In the genomic region with DNA sequence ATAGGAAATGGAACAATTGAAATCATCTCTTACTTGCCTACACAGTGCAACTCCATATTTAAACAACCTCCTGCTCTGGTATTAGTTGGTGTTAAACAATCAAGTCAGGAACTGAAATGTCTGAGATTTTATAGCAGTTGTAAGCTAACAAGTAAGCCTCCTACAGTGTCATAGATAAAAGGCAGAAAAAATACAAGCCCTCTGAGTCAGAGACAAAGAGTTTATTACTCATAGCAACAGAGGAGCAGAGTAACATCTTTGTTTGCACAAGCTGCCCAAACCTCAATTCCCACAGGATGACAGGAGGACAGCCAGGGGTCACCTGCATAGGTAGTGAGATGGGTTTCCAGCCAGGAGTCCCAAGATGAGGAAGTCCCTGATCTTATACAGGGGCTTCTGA, we compare ENCODE assay signal across 8 cellular contexts.
A peak's percentile ranks its signal among the peaks of the same experiment; 100 is the strongest.
DNase-seq lines count a peak whose midpoint lies in the region; ATAC-seq lines count a peak whose summit lies in the region.

No MANE protein-coding gene starts in this region.

- no peaks in the 10 kb centered on the region for H3K9me3 Mint-ChIP-seq in activated T-cell treated with anti-CD3 and anti-CD28 coated beads, Interleukin-2, amount 50 U/mL, for 4 hours

- H3K9me3 ChIP-seq in muscle layer of colon (ENCODE audit: low read length), result no peaks in the 10 kb centered on the region

- H3K27me3 Mint-ChIP-seq in activated T-cell treated with anti-CD3 and anti-CD28 coated beads, Interleukin-2, amount 50 U/mL, for 4 hours (ENCODE audit: low read depth), result no peaks in the 10 kb centered on the region

- H3K36me3 ChIP-seq in muscle layer of colon (ENCODE audit: insufficient read depth, low read length), result no peaks in the 10 kb centered on the region

- H3K27ac ChIP-seq in muscle layer of colon (ENCODE audit: low read depth, low read length), result peak overlapping the region; percentile 56

- no peaks in the 10 kb centered on the region for H3K27me3 ChIP-seq in muscle layer of colon (ENCODE audit: control insufficient read depth in 1 of 2, insufficient read depth in 2 of 2, low read length in 2 of 2)

- H3K4me3 ChIP-seq in muscle layer of colon (ENCODE audit: low read depth in 1 of 2, low read length in 2 of 2), result no peak overlapping the region

- H3K9ac ChIP-seq in muscle layer of colon (ENCODE audit: low read length), result no peak overlapping the region

- DNase-seq in Ammon's horn (ENCODE audit: low spot score) (peak; percentile 13), HT-29 (ENCODE audit: low spot score) (peak; percentile 65), brain pericyte (ENCODE audit: low read depth, low spot score) (peak; percentile 53), cortex of kidney (lab: John Stamatoyannopoulos, UW) (no peak)
- no peak for DNase-seq in activated T-cell treated with anti-CD3 and anti-CD28 coated beads, Interleukin-2, amount 50 U/mL, for 4 hours

- peaks cover 33% of the 10 kb centered on the region for H3K4me1 ChIP-seq in muscle layer of colon (ENCODE audit: insufficient read depth, low read length)

- H3K4me1 Mint-ChIP-seq in activated T-cell treated with anti-CD3 and anti-CD28 coated beads, Interleukin-2, amount 50 U/mL, for 4 hours (ENCODE audit: low read depth), result no peaks in the 10 kb centered on the region

- H3K36me3 Mint-ChIP-seq in activated T-cell treated with anti-CD3 and anti-CD28 coated beads, Interleukin-2, amount 50 U/mL, for 4 hours (ENCODE audit: insufficient read depth), result no peaks in the 10 kb centered on the region

- H3K4me3 Mint-ChIP-seq in activated T-cell treated with anti-CD3 and anti-CD28 coated beads, Interleukin-2, amount 50 U/mL, for 4 hours, result no peak overlapping the region

- ATAC-seq in GM18502 (IDR thresholded peaks at IDR 0.05; ENCODE audit: poor library complexity, unreplicated experiment), result no peak
- no peak for ATAC-seq in activated T-cell treated with anti-CD3 and anti-CD28 coated beads, Interleukin-2, amount 50 U/mL, for 4 hours
- ATAC-seq in HG03280 (IDR thresholded peaks at IDR 0.05; ENCODE audit: unreplicated experiment), result no peak

Comparison
In these comparisons a context has a peak if more than half of its experiments do, and no peak if none do; other contexts are left out.
1. DNase-seq: peak in Ammon's horn (single experiment), HT-29 (single experiment) and brain pericyte (single experiment); none in activated T-cell treated with anti-CD3 and anti-CD28 coated beads, Interleukin-2, amount 50 U/mL, for 4 hours (single experiment) and cortex of kidney (single experiment).